In the genomic region with DNA sequence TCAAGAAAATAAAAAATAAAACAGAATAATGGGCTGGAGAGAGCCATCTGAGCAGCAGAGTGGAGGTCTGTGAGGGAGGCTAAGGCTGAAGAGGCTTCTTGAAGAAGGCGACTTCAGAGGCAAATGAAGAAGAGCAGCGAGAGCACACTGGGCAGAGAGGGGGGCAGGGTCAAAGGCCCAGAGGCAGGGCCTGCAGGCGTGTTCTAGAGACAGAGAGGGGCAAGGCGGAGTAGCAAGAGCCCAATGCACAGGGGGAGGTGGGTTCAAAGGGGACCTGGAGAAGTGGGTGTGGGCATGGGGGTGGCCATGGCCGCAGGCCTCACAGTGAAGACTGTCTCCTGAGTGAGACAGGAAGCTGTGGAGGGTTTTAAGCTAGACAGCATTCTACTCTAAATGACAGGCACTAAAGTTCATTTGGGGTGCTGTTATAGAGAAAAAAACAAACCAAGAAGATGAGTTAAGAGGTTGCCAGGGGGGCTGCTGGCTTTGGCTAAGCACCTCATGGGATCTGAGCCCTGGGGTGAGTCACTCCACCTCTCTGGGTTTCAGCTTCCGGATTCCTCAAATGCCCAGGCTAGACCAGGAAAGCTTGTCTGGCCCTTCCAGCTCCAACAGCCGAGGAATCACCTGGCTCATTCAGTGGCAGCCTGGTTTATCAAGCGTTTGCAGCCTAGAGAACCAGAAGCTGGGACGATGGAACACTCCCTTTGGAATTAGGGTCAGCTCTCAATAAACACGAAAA, we compare ENCODE assay signal across 8 cellular contexts.
DNase-seq lines count a peak whose midpoint lies in the region; ATAC-seq and TF ChIP-seq lines count a peak whose summit lies in the region.

No MANE protein-coding gene starts in this region.

- H2AFZ ChIP-seq in SK-N-SH (ENCODE audit: low read depth) = no peak overlapping the region

- H4K20me1 ChIP-seq in SK-N-SH (ENCODE audit: insufficient read depth) = no peaks in the 10 kb centered on the region

- no peaks in the 10 kb centered on the region for H3K9me3 ChIP-seq in SK-N-SH
- no peaks in the 10 kb centered on the region for H3K9me3 ChIP-seq in HAP-1

- H3K4me3 ChIP-seq in SK-N-SH (ENCODE audit: low read depth in 2 of 2, low read length in 1 of 2) (no peak overlapping the region), fibroblast of mammary gland (ENCODE audit: control insufficient read depth, low read depth, low read length) (no peak overlapping the region), rectal smooth muscle tissue (ENCODE audit: low read length) (no peak overlapping the region), HAP-1 (no peak overlapping the region)

- peak overlapping the region; percentile 76 to 87 for H3K27ac ChIP-seq in SK-N-SH (ENCODE audit: low read depth in 2 of 2, low read length in 1 of 2)
- peak overlapping the region; percentile 69 for H3K27ac ChIP-seq in rectal smooth muscle tissue (ENCODE audit: low read depth, low read length)

- 51% methylated on average over 10 of the region's 10 CpGs for WGBS in SK-N-SH (ENCODE audit: low lambda C conversion rate)

- no peak for TF ChIP-seq EP300 in SK-N-SH (IDR thresholded peaks at IDR 0.05; ENCODE audit: borderline replicate concordance in 1 of 2, low read depth in 1 of 2, low read length in 1 of 2)

- no peak for ATAC-seq in GM21786 (IDR thresholded peaks at IDR 0.05; ENCODE audit: unreplicated experiment)
- no peak for ATAC-seq in HG03342 (IDR thresholded peaks at IDR 0.05; ENCODE audit: unreplicated experiment)

- H3K9me2 ChIP-seq in SK-N-SH = no peaks in the 10 kb centered on the region

- peak overlapping the region; percentile 64 for H3K4me2 ChIP-seq in SK-N-SH

- peak overlapping the region; percentile 58; the same call in 1 of the 2 replicates for H3K9ac ChIP-seq in SK-N-SH
- no peak overlapping the region for H3K9ac ChIP-seq in rectal smooth muscle tissue (ENCODE audit: low read length)

- CTCF ChIA-PET in SK-N-SH (lab: Yijun Ruan, JAX) = interaction anchor here (1.0 to 1.1 kb wide), 2 partner anchors 129 to 185 kb away, joined by 3 read pairs; a partner anchor contains a TSS

- DNase-seq in GM04504 (ENCODE audit: low read depth) = peak; percentile 50
- no peak for DNase-seq in SK-N-SH
- peak; percentile 71 for DNase-seq in fibroblast of mammary gland (ENCODE audit: low read depth)
- DNase-seq in activated effector memory CD4-positive, alpha-beta T cell treated with anti-CD3 and anti-CD28 coated beads, Interleukin-2, amount 50 U/mL, for 16 hours = no peak
- DNase-seq in HAP-1 (ENCODE audit: low spot score in 2 of 2) = no peak

- in situ Hi-C loops in HAP-1 (cut with MboI; ENCODE audit: low sequenced_read_pairs) = no loop called here

- TF ChIP-seq CTCF in SK-N-SH (IDR thresholded peaks at IDR 0.05) (no peak), fibroblast of mammary gland (conservative IDR thresholded peaks at IDR 0.05; ENCODE audit: control insufficient read depth, insufficient read depth, low read depth, low read length) (no peak)

- H3K27me3 ChIP-seq in SK-N-SH (ENCODE audit: insufficient read depth) (no peaks in the 10 kb centered on the region), rectal smooth muscle tissue (ENCODE audit: control insufficient read depth, insufficient read depth, low read length) (no peaks in the 10 kb centered on the region), HAP-1 (ENCODE audit: low read depth) (no peaks in the 10 kb centered on the region)

- peaks cover 28 to 31% of the 10 kb centered on the region in 2 experiments for H3K36me3 ChIP-seq in SK-N-SH (replicated peaks in 1 of 2; ENCODE audit: control insufficient read depth in 1 of 2, insufficient read depth in 2 of 2, low read length in 1 of 2)
- H3K36me3 ChIP-seq in rectal smooth muscle tissue (ENCODE audit: control insufficient read depth, insufficient read depth, low read length) = peaks cover 16% of the 10 kb centered on the region
- peaks cover 22% of the 10 kb centered on the region for H3K36me3 ChIP-seq in HAP-1 (replicated peaks)

- peaks cover 11% of the 10 kb centered on the region; the same call in 1 of the 2 replicates for H3K79me2 ChIP-seq in SK-N-SH (ENCODE audit: insufficient read depth)

- peaks cover 26% of the 10 kb centered on the region for H3F3A ChIP-seq in SK-N-SH (replicated peaks; ENCODE audit: insufficient read depth)

- no peak for TF ChIP-seq RAD21 in SK-N-SH (IDR thresholded peaks at IDR 0.05; ENCODE audit: low read length)

- POLR2A ChIA-PET in SK-N-SH (lab: Yijun Ruan, JAX) = no interaction called here

- H3K4me1 ChIP-seq in SK-N-SH (ENCODE audit: control insufficient read depth in 1 of 2, insufficient read depth in 2 of 2, low read depth in 1 of 2, low read length in 1 of 2) = peaks cover 16 to 35% of the 10 kb centered on the region in 2 experiments; a peak in 3 of 4 replicates
- H3K4me1 ChIP-seq in rectal smooth muscle tissue (ENCODE audit: control insufficient read depth, insufficient read depth, low read length) = peaks cover 28% of the 10 kb centered on the region
- peaks cover 3% of the 10 kb centered on the region; the same call in 1 of the 2 replicates for H3K4me1 ChIP-seq in HAP-1

TF ChIP-seq in SK-N-SH, 30 proteins besides CTCF, POLR2A, EP300 and RAD21 (continues in another document):
- TF ChIP-seq RFX5 (IDR thresholded peaks at IDR 0.05; ENCODE audit: low read length) (no peak), CHD2 (IDR thresholded peaks at IDR 0.05; ENCODE audit: low read length, partially characterized antibody) (no peak), FOXM1 (IDR thresholded peaks at IDR 0.05; ENCODE audit: low read depth) (no peak), SIN3A (IDR thresholded peaks at IDR 0.05; ENCODE audit: borderline replicate concordance, low read depth, low read length) (no peak), TCF12 (IDR thresholded peaks at IDR 0.05) (peak; percentile 38), FOSL2 (IDR thresholded peaks at IDR 0.05; ENCODE audit: borderline replicate concordance, low read depth) (peak; percentile 79; the same call in 1 of the 2 replicates), NFIC (IDR thresholded peaks at IDR 0.05; ENCODE audit: borderline replicate concordance) (peak; percentile 21; the same call in 1 of the 2 replicates), POLR2AphosphoS5 (IDR thresholded peaks at IDR 0.05; ENCODE audit: low read depth, low read length) (no peak), YY1 (IDR thresholded peaks at IDR 0.05; ENCODE audit: low read depth) (no peak), JUND (IDR thresholded peaks at IDR 0.05) (peak; percentile 75), NRF1 (IDR thresholded peaks at IDR 0.05; ENCODE audit: low read depth, low read length) (no peak), TEAD4 (IDR thresholded peaks at IDR 0.05; ENCODE audit: borderline replicate concordance, insufficient read depth) (peak; percentile 61; the same call in 1 of the 2 replicates), TAF1 (IDR thresholded peaks at IDR 0.05; ENCODE audit: borderline replicate concordance, low read depth, low read length) (no peak), MXI1 (IDR thresholded peaks at IDR 0.05; ENCODE audit: low read depth, low read length) (no peak), RXRA (IDR thresholded peaks at IDR 0.05; ENCODE audit: borderline replicate concordance, low read depth) (peak; percentile 13; the same call in 1 of the 2 replicates), GABPA (IDR thresholded peaks at IDR 0.05; ENCODE audit: low read depth) (no peak), ELF1 (IDR thresholded peaks at IDR 0.05) (peak; percentile 92)
- TF ChIP-seq, protein P1, sequence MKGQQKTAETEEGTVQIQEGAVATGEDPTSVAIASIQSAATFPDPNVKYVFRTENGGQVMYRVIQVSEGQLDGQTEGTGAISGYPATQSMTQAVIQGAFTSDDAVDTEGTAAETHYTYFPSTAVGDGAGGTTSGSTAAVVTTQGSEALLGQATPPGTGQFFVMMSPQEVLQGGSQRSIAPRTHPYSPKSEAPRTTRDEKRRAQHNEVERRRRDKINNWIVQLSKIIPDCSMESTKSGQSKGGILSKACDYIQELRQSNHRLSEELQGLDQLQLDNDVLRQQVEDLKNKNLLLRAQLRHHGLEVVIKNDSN (IDR thresholded peaks at IDR 0.05; ENCODE audit: borderline replicate concordance, low read depth) = no peak
- TF ChIP-seq, protein P2, sequence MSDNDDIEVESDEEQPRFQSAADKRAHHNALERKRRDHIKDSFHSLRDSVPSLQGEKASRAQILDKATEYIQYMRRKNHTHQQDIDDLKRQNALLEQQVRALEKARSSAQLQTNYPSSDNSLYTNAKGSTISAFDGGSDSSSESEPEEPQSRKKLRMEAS (IDR thresholded peaks at IDR 0.05; ENCODE audit: low read depth) = no peak; the same call in 1 of the 2 replicates
- TF ChIP-seq, protein P3, sequence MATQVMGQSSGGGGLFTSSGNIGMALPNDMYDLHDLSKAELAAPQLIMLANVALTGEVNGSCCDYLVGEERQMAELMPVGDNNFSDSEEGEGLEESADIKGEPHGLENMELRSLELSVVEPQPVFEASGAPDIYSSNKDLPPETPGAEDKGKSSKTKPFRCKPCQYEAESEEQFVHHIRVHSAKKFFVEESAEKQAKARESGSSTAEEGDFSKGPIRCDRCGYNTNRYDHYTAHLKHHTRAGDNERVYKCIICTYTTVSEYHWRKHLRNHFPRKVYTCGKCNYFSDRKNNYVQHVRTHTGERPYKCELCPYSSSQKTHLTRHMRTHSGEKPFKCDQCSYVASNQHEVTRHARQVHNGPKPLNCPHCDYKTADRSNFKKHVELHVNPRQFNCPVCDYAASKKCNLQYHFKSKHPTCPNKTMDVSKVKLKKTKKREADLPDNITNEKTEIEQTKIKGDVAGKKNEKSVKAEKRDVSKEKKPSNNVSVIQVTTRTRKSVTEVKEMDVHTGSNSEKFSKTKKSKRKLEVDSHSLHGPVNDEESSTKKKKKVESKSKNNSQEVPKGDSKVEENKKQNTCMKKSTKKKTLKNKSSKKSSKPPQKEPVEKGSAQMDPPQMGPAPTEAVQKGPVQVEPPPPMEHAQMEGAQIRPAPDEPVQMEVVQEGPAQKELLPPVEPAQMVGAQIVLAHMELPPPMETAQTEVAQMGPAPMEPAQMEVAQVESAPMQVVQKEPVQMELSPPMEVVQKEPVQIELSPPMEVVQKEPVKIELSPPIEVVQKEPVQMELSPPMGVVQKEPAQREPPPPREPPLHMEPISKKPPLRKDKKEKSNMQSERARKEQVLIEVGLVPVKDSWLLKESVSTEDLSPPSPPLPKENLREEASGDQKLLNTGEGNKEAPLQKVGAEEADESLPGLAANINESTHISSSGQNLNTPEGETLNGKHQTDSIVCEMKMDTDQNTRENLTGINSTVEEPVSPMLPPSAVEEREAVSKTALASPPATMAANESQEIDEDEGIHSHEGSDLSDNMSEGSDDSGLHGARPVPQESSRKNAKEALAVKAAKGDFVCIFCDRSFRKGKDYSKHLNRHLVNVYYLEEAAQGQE (IDR thresholded peaks at IDR 0.05; ENCODE audit: low read depth, low read length) = no peak

Comparison
In these comparisons a context has a peak if more than half of its experiments do, and no peak if none do; other contexts are left out.
1. DNase-seq: peak in GM04504 (single experiment) and fibroblast of mammary gland (single experiment); none in SK-N-SH (single experiment), activated effector memory CD4-positive, alpha-beta T cell treated with anti-CD3 and anti-CD28 coated beads, Interleukin-2, amount 50 U/mL, for 16 hours (single experiment) and HAP-1 (0 of 2).